20 cellular contexts compared by ENCODE assay signal in genomic region chr3:128823638-128824037, GRCh38. TPM values are rescaled to one million over a fixed set of nuclear protein-coding genes. Genes with fewer than 3 reads are reported as not detected.
A peak's percentile ranks its signal among the peaks of the same experiment; 100 is the strongest.
DNase-seq lines count a peak whose midpoint lies in the region; ATAC-seq, FAIRE-seq and TF ChIP-seq lines count a peak whose summit lies in the region.
"Had no signal": no experiment of that assay in that cellular context is flagged by ENCODE, and none has a peak within 500 bp of the region (broad histone marks: within the 10 kb centered on the region; RNA-seq: fewer than 3 reads in every experiment).

No MANE protein-coding gene starts in this region.

- in situ Hi-C loops in HepG2 (cut with HindIII; ENCODE audit: extremely low pct_ligation_motif_present, low pct_unique_long_range_greater_than_20kb) = no loop called here

- no peaks in the 10 kb centered on the region for H3K9me3 ChIP-seq in HepG2 (ENCODE audit: low read length)
- H3K9me3 ChIP-seq: BLaER1 had no signal

- H3K4me3 ChIP-seq in HepG2 (replicated peaks in 1 of 3; ENCODE audit: insufficient read depth in 1 of 3, low read depth in 2 of 3, low read length in 3 of 3) = no peak overlapping the region
- H3K4me3 ChIP-seq: BLaER1 had no signal

- no peak for DNase-seq in activated CD4-positive, alpha-beta T cell treated with anti-CD3 and anti-CD28 coated beads, Interleukin-2, amount 10 ng/mL, durations not matched to agents 24 days and 14 days
- no peak for DNase-seq in activated CD4-positive, alpha-beta T cell treated with anti-CD3 and anti-CD28 coated beads for 4 hours
- no peak for DNase-seq in activated naive CD8-positive, alpha-beta T cell treated with anti-CD3 and anti-CD28 coated beads for 36 hours
- DNase-seq in HepG2 (ENCODE audit: low spot score) = no peak
- DNase-seq in stimulated activated naive CD8-positive, alpha-beta T cell treated with anti-CD3 and anti-CD28 coated beads, Interleukin-15, amount 100 ng/mL, for 72 hours = no peak
- no peak for DNase-seq in AG08396 (ENCODE audit: low spot score)
- no peak for DNase-seq in DMS 273 (lab: John Stamatoyannopoulos, UW; ENCODE audit: unreplicated experiment)
- DNase-seq: 8988T; activated B cell treated with CpG ODN at 0.5 μM for 24 hours; activated CD8-positive, alpha-beta T cell treated with anti-CD3 and anti-CD28 coated beads, Interleukin-2, amount 10 ng/mL, durations not matched to agents 7 days and 5 days; activated naive CD8-positive, alpha-beta T cell treated with anti-CD3 and anti-CD28 coated beads, Interleukin-2, amount 10 ng/mL, durations not matched to agents 7 days and 5 days; activated T-cell treated with anti-CD3 and anti-CD28 coated beads, Interleukin-2, amount 50 U/mL, for 48 hours; dermis blood vessel endothelial cell; kidney glomerular epithelial cell; NCI-H1105; NCI-H526 treated with DMSO at 0.1 percent for 48 hours; SHP77 treated with DMSO at 0.1 percent for 48 hours had no signal

- H3K27me3 Mint-ChIP-seq in activated CD4-positive, alpha-beta T cell treated with anti-CD3 and anti-CD28 coated beads, Interleukin-2, amount 10 ng/mL, durations not matched to agents 24 days and 14 days = no peaks in the 10 kb centered on the region
- H3K27me3 Mint-ChIP-seq in activated naive CD8-positive, alpha-beta T cell treated with anti-CD3 and anti-CD28 coated beads for 36 hours = no peaks in the 10 kb centered on the region
- H3K27me3 Mint-ChIP-seq in stimulated activated naive CD8-positive, alpha-beta T cell treated with anti-CD3 and anti-CD28 coated beads, Interleukin-15, amount 100 ng/mL, for 72 hours = no peaks in the 10 kb centered on the region
- H3K27me3 Mint-ChIP-seq: activated B cell treated with CpG ODN at 0.5 μM for 24 hours; activated naive CD8-positive, alpha-beta T cell treated with anti-CD3 and anti-CD28 coated beads, Interleukin-2, amount 10 ng/mL, durations not matched to agents 7 days and 5 days had no signal

- intact Hi-C loops in activated CD4-positive, alpha-beta T cell treated with anti-CD3 and anti-CD28 coated beads, Interleukin-2, amount 10 ng/mL, durations not matched to agents 24 days and 14 days (cut with micrococcal nuclease) = no loop called here
- intact Hi-C loops in HepG2 (cut with micrococcal nuclease; ENCODE audit: unreplicated experiment) = no loop called here

- TF ChIP-seq POLR2A in HepG2 (IDR thresholded peaks at IDR 0.05; ENCODE audit: insufficient read depth in 1 of 2, low read depth in 2 of 2, low read length in 2 of 2) = no peak

- no peak overlapping the region for H3K27ac ChIP-seq in HepG2 (ENCODE audit: extremely low read length, insufficient read depth, low read length)
- H3K27ac ChIP-seq: BLaER1 had no signal

- no peak for TF ChIP-seq EP300 in HepG2 (IDR thresholded peaks at IDR 0.05; ENCODE audit: low read depth in 2 of 2, low read length in 2 of 2)
- TF ChIP-seq EP300 in HepG2 (CRISPR knock-in tag; IDR thresholded peaks at IDR 0.05; ENCODE audit: borderline replicate concordance) = no peak

- TF ChIP-seq CTCF in HepG2 (CRISPR knock-in tag; IDR thresholded peaks at IDR 0.05) = no peak

- BruUV-seq in HepG2 (replicated peaks; lab: Mats Ljungman, UMichigan) = no TSS peak

- no peak overlapping the region for H2AFZ ChIP-seq in HepG2 (ENCODE audit: low read length)

- no peak overlapping the region for H3K4me2 ChIP-seq in HepG2 (ENCODE audit: low read depth, low read length)
- H3K4me2 ChIP-seq: BLaER1 had no signal

- H3K4me1 ChIP-seq in HepG2 (ENCODE audit: insufficient read depth, low read length) = peaks cover 13% of the 10 kb centered on the region
- H3K4me1 ChIP-seq: BLaER1 had no signal

- no peaks in the 10 kb centered on the region for H3K9me3 Mint-ChIP-seq in activated CD4-positive, alpha-beta T cell treated with anti-CD3 and anti-CD28 coated beads, Interleukin-2, amount 10 ng/mL, durations not matched to agents 24 days and 14 days
- no peaks in the 10 kb centered on the region for H3K9me3 Mint-ChIP-seq in activated naive CD8-positive, alpha-beta T cell treated with anti-CD3 and anti-CD28 coated beads for 36 hours
- no peaks in the 10 kb centered on the region for H3K9me3 Mint-ChIP-seq in stimulated activated naive CD8-positive, alpha-beta T cell treated with anti-CD3 and anti-CD28 coated beads, Interleukin-15, amount 100 ng/mL, for 72 hours
- H3K9me3 Mint-ChIP-seq: activated B cell treated with CpG ODN at 0.5 μM for 24 hours; activated naive CD8-positive, alpha-beta T cell treated with anti-CD3 and anti-CD28 coated beads, Interleukin-2, amount 10 ng/mL, durations not matched to agents 7 days and 5 days had no signal

- H3K36me3 Mint-ChIP-seq in activated CD4-positive, alpha-beta T cell treated with anti-CD3 and anti-CD28 coated beads, Interleukin-2, amount 10 ng/mL, durations not matched to agents 24 days and 14 days (ENCODE audit: low read depth) = peaks cover 13% of the 10 kb centered on the region
- peaks cover 6% of the 10 kb centered on the region for H3K36me3 Mint-ChIP-seq in activated naive CD8-positive, alpha-beta T cell treated with anti-CD3 and anti-CD28 coated beads for 36 hours

- no peak for FAIRE-seq in HepG2 (lab: Jason Lieb, UNC)
- FAIRE-seq: frontal cortex had no signal

- CTCF ChIA-PET in HepG2 (lab: Yijun Ruan, JAX; ENCODE audit: low intra/inter-chr PET ratio, low total read pairs) = no interaction called here

- no peak for TF ChIP-seq RAD21 in HepG2 (CRISPR knock-in tag; IDR thresholded peaks at IDR 0.05)

- H3K9ac ChIP-seq in HepG2 (ENCODE audit: insufficient read depth, low read depth, low read length) = no peak overlapping the region
- H3K9ac ChIP-seq: BLaER1 had no signal

- ATAC-seq in HepG2 (peak; percentile 62), HG03378 (IDR thresholded peaks at IDR 0.05; ENCODE audit: unreplicated experiment) (no peak)
- no peak for ATAC-seq in stimulated activated naive CD8-positive, alpha-beta T cell treated with anti-CD3 and anti-CD28 coated beads, Interleukin-15, amount 100 ng/mL, for 72 hours
- ATAC-seq: activated CD8-positive, alpha-beta T cell treated with anti-CD3 and anti-CD28 coated beads, Interleukin-2, amount 10 ng/mL, durations not matched to agents 7 days and 5 days had no signal

- POLR2A ChIA-PET in HepG2 (lab: Yijun Ruan, JAX) = no interaction called here

- no peaks in the 10 kb centered on the region; a peak in 1 of 5 replicates for H3K27me3 ChIP-seq in HepG2 (ENCODE audit: control insufficient read depth in 1 of 2, insufficient read depth in 2 of 2, low read length in 2 of 2)
- H3K27me3 ChIP-seq: BLaER1 had no signal

- H3K4me3 Mint-ChIP-seq in activated CD4-positive, alpha-beta T cell treated with anti-CD3 and anti-CD28 coated beads, Interleukin-2, amount 10 ng/mL, durations not matched to agents 24 days and 14 days = no peak overlapping the region
- no peak overlapping the region for H3K4me3 Mint-ChIP-seq in activated naive CD8-positive, alpha-beta T cell treated with anti-CD3 and anti-CD28 coated beads for 36 hours
- no peak overlapping the region for H3K4me3 Mint-ChIP-seq in stimulated activated naive CD8-positive, alpha-beta T cell treated with anti-CD3 and anti-CD28 coated beads, Interleukin-15, amount 100 ng/mL, for 72 hours
- H3K4me3 Mint-ChIP-seq: activated B cell treated with CpG ODN at 0.5 μM for 24 hours; activated CD8-positive, alpha-beta T cell treated with anti-CD3 and anti-CD28 coated beads, Interleukin-2, amount 10 ng/mL, durations not matched to agents 7 days and 5 days; activated naive CD8-positive, alpha-beta T cell treated with anti-CD3 and anti-CD28 coated beads, Interleukin-2, amount 10 ng/mL, durations not matched to agents 7 days and 5 days had no signal

- H3K79me2 ChIP-seq in HepG2 (ENCODE audit: insufficient read depth, low read length) = no peaks in the 10 kb centered on the region

- 0 out of 2 replicates have a peak, but pooled peaks cover 3% of the 10 kb centered on the region for H4K20me1 ChIP-seq in HepG2 (ENCODE audit: insufficient read depth, low read length)
- H4K20me1 ChIP-seq: BLaER1 had no signal

- peaks cover 0 to 2% of the 10 kb centered on the region in 2 experiments; a peak in 1 of 5 replicates for H3K36me3 ChIP-seq in HepG2 (replicated peaks in 1 of 2; ENCODE audit: control insufficient read depth in 1 of 2, insufficient read depth in 2 of 2, low read length in 2 of 2)

- H3K4me1 Mint-ChIP-seq in activated CD4-positive, alpha-beta T cell treated with anti-CD3 and anti-CD28 coated beads, Interleukin-2, amount 10 ng/mL, durations not matched to agents 24 days and 14 days = peaks cover 2% of the 10 kb centered on the region
- no peaks in the 10 kb centered on the region for H3K4me1 Mint-ChIP-seq in activated naive CD8-positive, alpha-beta T cell treated with anti-CD3 and anti-CD28 coated beads for 36 hours
- no peaks in the 10 kb centered on the region for H3K4me1 Mint-ChIP-seq in stimulated activated naive CD8-positive, alpha-beta T cell treated with anti-CD3 and anti-CD28 coated beads, Interleukin-15, amount 100 ng/mL, for 72 hours
- H3K4me1 Mint-ChIP-seq: activated B cell treated with CpG ODN at 0.5 μM for 24 hours; activated naive CD8-positive, alpha-beta T cell treated with anti-CD3 and anti-CD28 coated beads, Interleukin-2, amount 10 ng/mL, durations not matched to agents 7 days and 5 days had no signal

- peak overlapping the region; percentile 25 for H3K27ac Mint-ChIP-seq in activated CD4-positive, alpha-beta T cell treated with anti-CD3 and anti-CD28 coated beads, Interleukin-2, amount 10 ng/mL, durations not matched to agents 24 days and 14 days
- peak overlapping the region; percentile 44 for H3K27ac Mint-ChIP-seq in activated naive CD8-positive, alpha-beta T cell treated with anti-CD3 and anti-CD28 coated beads for 36 hours
- H3K27ac Mint-ChIP-seq in stimulated activated naive CD8-positive, alpha-beta T cell treated with anti-CD3 and anti-CD28 coated beads, Interleukin-15, amount 100 ng/mL, for 72 hours = peak overlapping the region; percentile 14 to 91
- H3K27ac Mint-ChIP-seq: activated B cell treated with CpG ODN at 0.5 μM for 24 hours; activated CD8-positive, alpha-beta T cell treated with anti-CD3 and anti-CD28 coated beads, Interleukin-2, amount 10 ng/mL, durations not matched to agents 7 days and 5 days; activated naive CD8-positive, alpha-beta T cell treated with anti-CD3 and anti-CD28 coated beads, Interleukin-2, amount 10 ng/mL, durations not matched to agents 7 days and 5 days had no signal

- WGBS in HepG2 (ENCODE audit: low lambda C conversion rate) = 83% methylated on average over 3 of the region's 3 CpGs

RNA-seq across cellular contexts. Expression of gene ACAD9, which starts 55.8 kb away (rescaled TPM):
- total RNA-seq in activated CD4-positive, alpha-beta T cell treated with anti-CD3 and anti-CD28 coated beads, Interleukin-2, amount 10 ng/mL, durations not matched to agents 24 days and 14 days = 68.5 and 69.2 TPM in 2 replicates
- total RNA-seq in activated naive CD8-positive, alpha-beta T cell treated with anti-CD3 and anti-CD28 coated beads for 36 hours = 10 to 100 TPM; 47.5 to 47.6 TPM
- total RNA-seq in HepG2 (2016; rRNA removed; fragmentation: Illumina TruSeq; extraction: Trizol) = 37.3 and 38.2 TPM in 2 replicates
- 8.1 and 10.8 TPM in 2 replicates for total RNA-seq in HepG2 (2016; cell fraction: cytosol; rRNA removed; fragmentation: Illumina TruSeq; extraction: Trizol; ENCODE audit: low read depth)
- 39.1 and 39.5 TPM in 2 replicates for total RNA-seq in HepG2 (2016; cell fraction: insoluble cytoplasmic fraction; rRNA removed; fragmentation: Illumina TruSeq; extraction: Trizol)
- 11.6 and 12.1 TPM in 2 replicates for total RNA-seq in HepG2 (2016; cell fraction: membrane; rRNA removed; fragmentation: Illumina TruSeq; extraction: Trizol)
- 44.5 and 48.5 TPM in 2 replicates for total RNA-seq in HepG2 (2016; cell fraction: nucleus; rRNA removed; fragmentation: Illumina TruSeq; extraction: Trizol)
- 15.3 and 16.7 TPM in 2 replicates for polyA plus RNA-seq in HepG2 (2011; rRNA removed)
- polyA plus RNA-seq in HepG2 (2011; cell fraction: cytosol; rRNA removed) = 12.8 and 15.9 TPM in 2 replicates
- 45.5 and 47.0 TPM in 2 replicates for polyA plus RNA-seq in HepG2 (2011; cell fraction: nucleus; rRNA removed)
- polyA plus RNA-seq in HepG2 (2012) = 8.2 and 9.0 TPM in 2 replicates
- polyA plus RNA-seq in HepG2 (2016; cell fraction: cytosol; fragmentation: Illumina TruSeq; extraction: Trizol; ENCODE audit: low read depth) = 4.2 and 5.4 TPM in 2 replicates
- polyA plus RNA-seq in HepG2 (2016; cell fraction: insoluble cytoplasmic fraction; fragmentation: Illumina TruSeq; extraction: Trizol; ENCODE audit: low read depth) = 34.4 and 38.2 TPM in 2 replicates
- 6.2 and 6.9 TPM in 2 replicates for polyA plus RNA-seq in HepG2 (2016; cell fraction: membrane; fragmentation: Illumina TruSeq; extraction: Trizol; ENCODE audit: low read depth)
- 43.1 and 43.8 TPM in 2 replicates for polyA plus RNA-seq in HepG2 (2016; cell fraction: nucleus; fragmentation: Illumina TruSeq; extraction: Trizol; ENCODE audit: insufficient read depth, low read depth)
- polyA minus RNA-seq in HepG2 (2011; rRNA and poly(A)+ RNA removed; ENCODE audit: low replicate concordance) = 54.0 and 100 TPM in 2 replicates
- polyA minus RNA-seq in HepG2 (2011; cell fraction: cytosol; rRNA and poly(A)+ RNA removed) = 8.7 and 11.3 TPM in 2 replicates
- 62.3 and 66.0 TPM in 2 replicates for polyA minus RNA-seq in HepG2 (2011; cell fraction: nucleus; rRNA and poly(A)+ RNA removed)
